8 cellular contexts compared by ENCODE assay signal in genomic region chr11:96389604-96390402, GRCh38. TPM values are rescaled to one million over a fixed set of nuclear protein-coding genes. Genes with fewer than 3 reads are reported as not detected.
DNase-seq lines count a peak whose midpoint lies in the region; TF ChIP-seq lines count a peak whose summit lies in the region.

TSS of gene CCDC82 (minus strand) at chr11:96389912. CDS start at chr11:96384747, 5,165 bp downstream.
TSS of gene JRKL (plus strand) at chr11:96390013. CDS start at chr11:96390650, 637 bp downstream.

- no peak within 1 kb of the TSS for H2AK5ac ChIP-seq in H9 (ENCODE audit: insufficient read length, low read length)

- H4K5ac ChIP-seq in H9 (ENCODE audit: insufficient read length, low read depth, low read length): no peak within 1 kb of the TSS

- H3K9me3 Mint-ChIP-seq in H9: peaks cover 17% of the 10 kb centered on the region in 2 experiments
- peaks cover 16% of the 10 kb centered on the region for H3K9me3 Mint-ChIP-seq in neural progenitor cell

- H3K27me3 ChIP-seq in H9 (ENCODE audit: insufficient read depth, low read length): no peaks in the 10 kb centered on the region
- no peaks in the 10 kb centered on the region for H3K27me3 ChIP-seq in neural progenitor cell
- no peaks in the 10 kb centered on the region for H3K27me3 ChIP-seq in stomach smooth muscle (ENCODE audit: control insufficient read depth in 1 of 2, insufficient read depth in 2 of 2, low read length in 2 of 2)

- no peak within 1 kb of the TSS for H4K8ac ChIP-seq in H9 (replicated peaks; ENCODE audit: insufficient read length, low read depth, low read length)

- H3K18ac ChIP-seq in H9 (ENCODE audit: insufficient read length, low read depth, low read length): peak within 1 kb of the TSS; percentile 91

- H3K9me3 ChIP-seq in ES-I3 (ENCODE audit: control insufficient read depth, insufficient read depth, low read length): no peaks in the 10 kb centered on the region
- no peaks in the 10 kb centered on the region for H3K9me3 ChIP-seq in H9 (ENCODE audit: control insufficient read depth, low read depth, low read length)
- H3K9me3 ChIP-seq in neural progenitor cell (ENCODE audit: low read depth): no peaks in the 10 kb centered on the region
- H3K9me3 ChIP-seq in stomach smooth muscle (ENCODE audit: control insufficient read depth in 2 of 2, low read length in 2 of 2): no peaks in the 10 kb centered on the region

- no peak within 1 kb of the TSS for H3T11ph ChIP-seq in H9 (ENCODE audit: low read length)

- H3K4me3 Mint-ChIP-seq in H9 (peak within 1 kb of the TSS; percentile 91 to 95), neural progenitor cell (peak within 1 kb of the TSS; percentile 96)

- H3K9ac ChIP-seq in ES-I3 (ENCODE audit: low read depth, low read length): peak within 1 kb of the TSS; percentile 86
- peak within 1 kb of the TSS; percentile 81 for H3K9ac ChIP-seq in H9 (ENCODE audit: extremely low read depth, insufficient read length, low read length)
- H3K9ac ChIP-seq in neural progenitor cell: peak within 1 kb of the TSS; percentile 44
- H3K9ac ChIP-seq in stomach smooth muscle (ENCODE audit: low read length in 2 of 2): peak within 1 kb of the TSS; percentile 71 to 83

- peak within 1 kb of the TSS; percentile 90 for H3K14ac ChIP-seq in H9 (ENCODE audit: insufficient read depth, low read length)

- H3K23me2 ChIP-seq in H9 (ENCODE audit: insufficient read length, low read depth, low read length, poor library complexity, severe bottlenecking): peaks cover 6% of the 10 kb centered on the region

- peak within 1 kb of the TSS; percentile 92 for H3K4me2 ChIP-seq in H9 (ENCODE audit: insufficient read depth, insufficient read length, low read length)
- H3K4me2 ChIP-seq in neural progenitor cell: peak within 1 kb of the TSS; percentile 94

- no peak within 1 kb of the TSS for H2BK20ac ChIP-seq in H9 (ENCODE audit: low read depth, low read length, poor library complexity, severe bottlenecking)

- H3F3A ChIP-seq in neural progenitor cell (ENCODE audit: low read depth): peaks cover 32% of the 10 kb centered on the region

- TF ChIP-seq CTCF in H9 (conservative IDR thresholded peaks at IDR 0.05): no peak
- no peak for TF ChIP-seq CTCF in foreskin fibroblast (IDR thresholded peaks at IDR 0.05; ENCODE audit: low read depth, low read length)
- no peak for TF ChIP-seq CTCF in neural progenitor cell (IDR thresholded peaks at IDR 0.05)

- peaks cover 2% of the 10 kb centered on the region for H3K79me1 ChIP-seq in H9 (ENCODE audit: insufficient read depth, low read depth, low read length, poor library complexity, severe bottlenecking)

- H3K23ac ChIP-seq in H9 (ENCODE audit: insufficient read length, low read depth, low read length): no peak within 1 kb of the TSS

- H3K79me2 ChIP-seq in H9 (ENCODE audit: insufficient read depth, low read length) (no peaks in the 10 kb centered on the region), neural progenitor cell (ENCODE audit: low read depth) (peaks cover 35% of the 10 kb centered on the region)

- peak within 1 kb of the TSS; percentile 77 to 92 for H3K4me3 ChIP-seq in foreskin fibroblast (ENCODE audit: low read depth in 1 of 2, low read length in 2 of 2)
- peak within 1 kb of the TSS; percentile 73 for H3K4me3 ChIP-seq in neural progenitor cell
- H3K4me3 ChIP-seq in stomach smooth muscle (ENCODE audit: low read length in 2 of 2): peak within 1 kb of the TSS; percentile 86 to 90

- no peak within 1 kb of the TSS; the same call in 1 of the 2 replicates for H3K4ac ChIP-seq in H9 (ENCODE audit: low read depth, low read length)

- WGBS in H9 (ENCODE audit: extremely low coverage, insufficient read length, low lambda C conversion rate): no CpG with 5 or more reads among the region's 61 CpGs

- H2AFZ ChIP-seq in H9 (ENCODE audit: low read length) (peak within 1 kb of the TSS; percentile 57), neural progenitor cell (replicated peaks) (peak within 1 kb of the TSS; percentile 30)

- DNase-seq in H9 (peak; percentile 98), M059J (ENCODE audit: low read depth) (peak; percentile 96), foreskin fibroblast (peak; percentile 94 to 98), neural progenitor cell (ENCODE audit: low spot score) (peak; percentile 99)
- peak; percentile 100 for DNase-seq in activated effector memory CD4-positive, alpha-beta T cell treated with anti-CD3 and anti-CD28 coated beads, Interleukin-2, amount 50 U/mL, for 16 hours

- H4K20me1 ChIP-seq in H9 (ENCODE audit: control insufficient read depth, insufficient read depth, insufficient read length) (no peaks in the 10 kb centered on the region), neural progenitor cell (ENCODE audit: low read depth) (no peaks in the 10 kb centered on the region)

- H3K27me3 Mint-ChIP-seq in H9 (ENCODE audit: low read depth): no peaks in the 10 kb centered on the region
- no peaks in the 10 kb centered on the region for H3K27me3 Mint-ChIP-seq in neural progenitor cell (ENCODE audit: insufficient read depth, low read depth)

- H2BK15ac ChIP-seq in H9 (ENCODE audit: low read depth, low read length): no peak within 1 kb of the TSS

- H3K36me3 ChIP-seq in ES-I3 (ENCODE audit: insufficient read depth, low read length) (no peaks in the 10 kb centered on the region), neural progenitor cell (no peaks in the 10 kb centered on the region), stomach smooth muscle (ENCODE audit: control insufficient read depth in 2 of 2, insufficient read depth in 2 of 2, low read length in 2 of 2) (no peaks in the 10 kb centered on the region)

- H2BK5ac ChIP-seq in H9 (ENCODE audit: insufficient read length, low read length): no peak within 1 kb of the TSS

- no peak within 1 kb of the TSS for H2BK12ac ChIP-seq in H9 (ENCODE audit: insufficient read length, low read depth, low read length)

- peaks cover 16 to 23% (median 18%) of the 10 kb centered on the region in 3 experiments; a peak in 6 of 7 replicates for H3K36me3 Mint-ChIP-seq in H9 (ENCODE audit: insufficient read depth in 1 of 3, low read depth in 3 of 3)
- H3K36me3 Mint-ChIP-seq in neural progenitor cell: peaks cover 22% of the 10 kb centered on the region

- peaks cover 15 to 16% of the 10 kb centered on the region in 2 experiments for H3K4me1 Mint-ChIP-seq in H9
- H3K4me1 Mint-ChIP-seq in neural progenitor cell: peaks cover 24% of the 10 kb centered on the region

- H3K4me1 ChIP-seq in ES-I3 (ENCODE audit: insufficient read depth, low read length) (no peaks in the 10 kb centered on the region; the same call in 1 of the 2 replicates), H9 (ENCODE audit: insufficient read depth, low read length) (no peaks in the 10 kb centered on the region; the same call in 1 of the 2 replicates), neural progenitor cell (peaks cover 11% of the 10 kb centered on the region), stomach smooth muscle (ENCODE audit: control insufficient read depth, insufficient read depth, low read length) (peaks cover 6% of the 10 kb centered on the region)

- peak within 1 kb of the TSS; percentile 98 to 99 (median 98) for H3K27ac Mint-ChIP-seq in H9
- H3K27ac Mint-ChIP-seq in neural progenitor cell: peak within 1 kb of the TSS; percentile 98

- no peak within 1 kb of the TSS for H3K56ac ChIP-seq in H9 (ENCODE audit: insufficient read length, low read depth, low read length)

- peak within 1 kb of the TSS; percentile 96 for H2BK120ac ChIP-seq in H9 (ENCODE audit: low read depth, low read length, poor library complexity, severe bottlenecking)

- no peak within 1 kb of the TSS for H4K91ac ChIP-seq in H9 (ENCODE audit: insufficient read length, low read depth, low read length)

- H3K27ac ChIP-seq in H9 (ENCODE audit: insufficient read length, low read depth, low read length): peak within 1 kb of the TSS; percentile 40
- H3K27ac ChIP-seq in neural progenitor cell: peak within 1 kb of the TSS; percentile 95
- peak within 1 kb of the TSS; percentile 53 for H3K27ac ChIP-seq in stomach smooth muscle (ENCODE audit: low read length)

- TF ChIP-seq POLR2A in Raji (IDR thresholded peaks at IDR 0.05; ENCODE audit: insufficient read depth, low read depth, low read length): peak; percentile 77

RNA-seq across cellular contexts. Expression of gene CCDC82, which starts in this region (rescaled TPM):
- total RNA-seq in H9 (2021) (14.7 and 17.4 TPM in 2 replicates), neural progenitor cell (ENCODE audit: low replicate concordance) (32.4 and 48.3 TPM in 2 replicates)
- total RNA-seq in M059J (2014; rRNA removed; shearing (Covaris generic)): 10.5 and 13.6 TPM in 2 replicates

RNA-seq across cellular contexts. Expression of gene JRKL, which starts in this region (rescaled TPM):
- 3.0 and 3.6 TPM in 2 replicates for total RNA-seq in H9 (2021)
- total RNA-seq in M059J (2014; rRNA removed; shearing (Covaris generic)): 6.9 and 7.9 TPM in 2 replicates
- total RNA-seq in neural progenitor cell (ENCODE audit: low replicate concordance): 8.4 and 13.4 TPM in 2 replicates

Comparison
In these comparisons a context has a peak if more than half of its experiments do, and no peak if none do; other contexts are left out.
1. Peak in every context shown above with its lines: DNase-seq, H3K4me3 ChIP-seq and H3K27ac ChIP-seq.
2. H3K27ac ChIP-seq: peak in every context shown above with its lines; median percentile 95 in neural progenitor cell; 53 in stomach smooth muscle; 40 in H9.